ENCODE assay signal across 9 cellular contexts in the genomic region with DNA sequence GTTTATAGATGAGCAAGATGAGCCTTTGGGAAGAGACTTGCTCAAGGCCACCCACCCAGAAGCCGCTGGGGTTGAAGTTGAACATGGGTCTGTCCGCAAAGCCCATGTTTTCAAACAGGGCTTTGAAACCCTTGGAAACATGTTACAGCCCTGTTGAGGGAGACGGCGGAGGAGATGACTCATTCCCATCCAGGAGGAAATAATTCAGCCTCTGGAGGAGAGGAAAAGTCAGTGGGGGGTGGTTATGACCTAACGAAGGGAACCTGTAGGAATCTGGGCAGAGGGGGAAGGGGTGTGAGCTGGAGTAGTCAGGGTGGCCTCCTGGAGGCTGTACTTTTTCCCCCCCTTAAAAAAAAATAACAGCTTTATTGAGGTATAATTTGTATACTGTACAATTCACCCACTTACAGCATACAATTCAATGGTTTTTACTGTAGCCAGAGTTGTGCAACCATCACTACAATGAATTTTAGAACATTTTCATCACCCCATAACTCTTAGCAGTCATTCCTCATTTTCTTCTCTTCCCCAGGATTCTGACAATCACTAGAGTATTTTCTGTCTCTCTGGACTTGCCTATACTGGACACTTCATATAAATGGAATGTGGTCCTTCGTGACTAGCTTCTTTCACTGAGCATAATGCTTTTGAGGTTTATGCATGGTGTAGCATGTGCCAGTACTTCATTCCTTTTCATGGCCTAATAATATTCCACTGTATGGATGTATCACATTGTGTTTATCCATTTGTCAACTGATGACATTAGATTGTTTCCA. TPM values are rescaled to one million over a fixed set of nuclear protein-coding genes. Genes with fewer than 3 reads are reported as not detected.
DNase-seq lines count a peak whose midpoint lies in the region; ATAC-seq, FAIRE-seq and TF ChIP-seq lines count a peak whose summit lies in the region.
"Had no signal": no experiment of that assay in that cellular context is flagged by ENCODE, and none has a peak within 500 bp of the region (broad histone marks: within the 10 kb centered on the region; RNA-seq: fewer than 3 reads in every experiment).

No MANE protein-coding gene starts in this region.

- no peak overlapping the region for H3K4me3 ChIP-seq in ACC112 (ENCODE audit: low read depth, low read length)
- no peak overlapping the region for H3K4me3 ChIP-seq in bronchial epithelial cell (ENCODE audit: low read depth, low read length)
- H3K4me3 ChIP-seq in mesendoderm (ENCODE audit: low read length) = no peak overlapping the region

- no peak overlapping the region for H3K18ac ChIP-seq in mesendoderm (ENCODE audit: low read length)

- no peak for ATAC-seq in HG03175 (IDR thresholded peaks at IDR 0.05; ENCODE audit: unreplicated experiment)
- no peak for ATAC-seq in GM21423 (IDR thresholded peaks at IDR 0.05; ENCODE audit: unreplicated experiment)

- H4K5ac ChIP-seq in mesendoderm (ENCODE audit: low read length) = no peak overlapping the region

- H3K27me3 ChIP-seq in ACC112 (ENCODE audit: insufficient read depth, low read length) (no peaks in the 10 kb centered on the region), bronchial epithelial cell (ENCODE audit: control insufficient read depth, insufficient read depth, low read length) (no peaks in the 10 kb centered on the region), mesendoderm (ENCODE audit: insufficient read depth, low read length, poor library complexity) (peaks cover 12% of the 10 kb centered on the region)

- H3K4me1 ChIP-seq in ACC112 (ENCODE audit: control insufficient read depth, insufficient read depth, low read length, unreplicated experiment) (peaks cover 30% of the 10 kb centered on the region), mesendoderm (ENCODE audit: control insufficient read depth, low read depth, low read length) (no peaks in the 10 kb centered on the region)

- H2AFZ ChIP-seq in ACC112 (ENCODE audit: low read length, unreplicated experiment) = peak overlapping the region; percentile 2

- no peaks in the 10 kb centered on the region for H3K79me1 ChIP-seq in mesendoderm (ENCODE audit: low read length)

- H2BK5ac ChIP-seq in mesendoderm (ENCODE audit: low read length) = no peak overlapping the region

- H2BK15ac ChIP-seq in mesendoderm (replicated peaks; ENCODE audit: low read depth) = no peak overlapping the region

- H3K27ac ChIP-seq in ACC112 (ENCODE audit: low read depth, low read length) (peak overlapping the region; percentile 87), mesendoderm (ENCODE audit: low read depth, low read length) (peak overlapping the region; percentile 9)

- H3K56ac ChIP-seq in mesendoderm (ENCODE audit: low read length) = no peak overlapping the region

- H3K9ac ChIP-seq in mesendoderm (ENCODE audit: low read length) = no peak overlapping the region

- no CpG with 5 or more reads among the region's 6 CpGs for WGBS in mesendoderm (ENCODE audit: extremely low coverage, insufficient coverage, low lambda C conversion rate)

- no peak overlapping the region for H2BK120ac ChIP-seq in mesendoderm (ENCODE audit: low read depth, low read length)

- no peak overlapping the region for H3K23ac ChIP-seq in mesendoderm (ENCODE audit: low read length)

- TF ChIP-seq CTCF in bronchial epithelial cell (IDR thresholded peaks at IDR 0.05; ENCODE audit: insufficient read depth, low read length, severe bottlenecking) = no peak

- H2AK5ac ChIP-seq in mesendoderm (ENCODE audit: low read length) = no peak overlapping the region

- FAIRE-seq in bronchial epithelial cell (lab: Jason Lieb, UNC) = no peak

- H3K79me2 ChIP-seq in ACC112 (ENCODE audit: control insufficient read depth, insufficient read depth, low read length, unreplicated experiment) (peaks cover 16% of the 10 kb centered on the region), mesendoderm (ENCODE audit: control insufficient read depth, insufficient read depth, low read length) (no peaks in the 10 kb centered on the region)

- no peak overlapping the region for H3K4me2 ChIP-seq in mesendoderm (ENCODE audit: low read length)

- no peak overlapping the region for H4K8ac ChIP-seq in mesendoderm (ENCODE audit: low read depth, low read length)

- H3K4ac ChIP-seq in mesendoderm (ENCODE audit: low read depth, low read length) = no peak overlapping the region

- DNase-seq in HT-29 (ENCODE audit: low spot score) = peak; percentile 29
- peak; percentile 86 for DNase-seq in bronchial epithelial cell (ENCODE audit: low read depth)
- DNase-seq in mesendoderm = peak; percentile 93
- DNase-seq in ecto neural progenitor cell (ENCODE audit: low spot score) = no peak
- DNase-seq in NCI-H128 (lab: John Stamatoyannopoulos, UW; ENCODE audit: unreplicated experiment) = no peak
- DNase-seq: activated naive CD4-positive, alpha-beta T cell treated with anti-CD3 and anti-CD28 coated beads, Interleukin-2, amount 50 U/mL, for 16 hours had no signal

- H3K36me3 ChIP-seq in ACC112 (ENCODE audit: insufficient read depth, low read length) (no peaks in the 10 kb centered on the region), bronchial epithelial cell (ENCODE audit: control insufficient read depth, insufficient read depth, low read length) (no peaks in the 10 kb centered on the region), mesendoderm (ENCODE audit: control insufficient read depth, insufficient read depth, low read length) (no peaks in the 10 kb centered on the region)

RNA-seq across cellular contexts. Expression of a gene that starts 1.9 kb away (rescaled TPM):
- total RNA-seq in HT-29 (2014; rRNA removed; shearing (Covaris generic)) = not detected in 2 replicates
- 2.9 and 3.5 TPM in 2 replicates for total RNA-seq in bronchial epithelial cell
- 2.4 TPM for polyA plus RNA-seq in mesendoderm (2013, experiment 1 of 2)
- polyA plus RNA-seq in mesendoderm (2013, experiment 2 of 2) = 2.3 TPM

Comparison
In these comparisons a context has a peak if more than half of its experiments do, and no peak if none do; other contexts are left out.
1. DNase-seq: peak in HT-29 (single experiment), bronchial epithelial cell (single experiment) and mesendoderm (single experiment); none in ecto neural progenitor cell (single experiment) and NCI-H128 (single experiment).